1 cellular context compared by ENCODE assay signal in genomic region chr1:39183503-39184353, GRCh38.
TF ChIP-seq lines count a peak whose summit lies in the region.

No MANE protein-coding gene starts in this region.

TF ChIP-seq in HepG2, 621 proteins besides CTCF, POLR2A, EP300 and RAD21 (continued from another document and continues in another):
- no peak for TF ChIP-seq ZNF883 (CRISPR knock-in tag; IDR thresholded peaks at IDR 0.05; ENCODE audit: not compliant biosample characterization)
- TF ChIP-seq ARNT2 (CRISPR knock-in tag; IDR thresholded peaks at IDR 0.05; ENCODE audit: low read depth), result no peak
- TF ChIP-seq FOXP4 (CRISPR knock-in tag; IDR thresholded peaks at IDR 0.05), result no peak
- no peak for TF ChIP-seq MAF1 (CRISPR knock-in tag; IDR thresholded peaks at IDR 0.05; ENCODE audit: borderline replicate concordance)
- TF ChIP-seq THAP11 (CRISPR knock-in tag; IDR thresholded peaks at IDR 0.05), result 0 out of 2 replicates have a peak, but pooled peaks have one; percentile 26
- no peak for TF ChIP-seq ZNF773 (CRISPR knock-in tag; IDR thresholded peaks at IDR 0.05; ENCODE audit: borderline replicate concordance)
- peak; percentile 53 for TF ChIP-seq SALL1 (CRISPR knock-in tag; IDR thresholded peaks at IDR 0.05)
- no peak for TF ChIP-seq ZBTB34 (CRISPR knock-in tag; IDR thresholded peaks at IDR 0.05)
- no peak for TF ChIP-seq ZSCAN12 (CRISPR knock-in tag; IDR thresholded peaks at IDR 0.05)
- no peak for TF ChIP-seq ZHX1 (CRISPR knock-in tag; IDR thresholded peaks at IDR 0.05; ENCODE audit: low read depth)
- TF ChIP-seq AKNA (CRISPR knock-in tag; IDR thresholded peaks at IDR 0.05; ENCODE audit: borderline replicate concordance), result no peak
- TF ChIP-seq IKZF1 (IDR thresholded peaks at IDR 0.05), result no peak
- TF ChIP-seq ATF7-NPFF (CRISPR knock-in tag; IDR thresholded peaks at IDR 0.05; ENCODE audit: low read depth), result no peak
- no peak for TF ChIP-seq ZNF703 (CRISPR knock-in tag; IDR thresholded peaks at IDR 0.05; ENCODE audit: borderline replicate concordance)
- TF ChIP-seq ELF4 (CRISPR knock-in tag; IDR thresholded peaks at IDR 0.05; ENCODE audit: borderline replicate concordance), result no peak
- no peak for TF ChIP-seq SOX6 (IDR thresholded peaks at IDR 0.05)
- TF ChIP-seq SOX6 (CRISPR knock-in tag; IDR thresholded peaks at IDR 0.05), result no peak
- peak; percentile 50; the same call in 1 of the 2 replicates for TF ChIP-seq ZFX (CRISPR knock-in tag; IDR thresholded peaks at IDR 0.05; ENCODE audit: low read depth)
- TF ChIP-seq NFIB (CRISPR knock-in tag; IDR thresholded peaks at IDR 0.05; ENCODE audit: borderline replicate concordance), result no peak
- TF ChIP-seq CEBPB (IDR thresholded peaks at IDR 0.05; ENCODE audit: borderline replicate concordance, low read depth, low read length), result 0 out of 2 replicates have a peak, but pooled peaks have one; percentile 9
- no peak for TF ChIP-seq ATF6 (CRISPR knock-in tag; conservative IDR thresholded peaks at IDR 0.05)
- no peak for TF ChIP-seq FOXP1 (IDR thresholded peaks at IDR 0.05)
- no peak for TF ChIP-seq FOXP1 (CRISPR knock-in tag; IDR thresholded peaks at IDR 0.05)
- no peak for TF ChIP-seq CSRNP2 (CRISPR knock-in tag; conservative IDR thresholded peaks at IDR 0.05; ENCODE audit: low read depth)
- no peak for TF ChIP-seq ZNF644 (CRISPR knock-in tag; IDR thresholded peaks at IDR 0.05; ENCODE audit: low read depth)
- no peak for TF ChIP-seq PRMT3 (CRISPR knock-in tag; IDR thresholded peaks at IDR 0.05; ENCODE audit: borderline replicate concordance, low read depth)
- no peak for TF ChIP-seq KMT2A (CRISPR knock-in tag; IDR thresholded peaks at IDR 0.05)
- TF ChIP-seq MIXL1 (CRISPR knock-in tag; IDR thresholded peaks at IDR 0.05), result no peak
- no peak for TF ChIP-seq CHD4 (IDR thresholded peaks at IDR 0.05; ENCODE audit: borderline replicate concordance, low read length)
- no peak for TF ChIP-seq PATZ1 (CRISPR knock-in tag; IDR thresholded peaks at IDR 0.05)
- no peak for TF ChIP-seq U2AF1 (optimal IDR thresholded peaks at IDR 0.05; ENCODE audit: low read depth, low read length)
- no peak for TF ChIP-seq ZZZ3 (CRISPR knock-in tag; IDR thresholded peaks at IDR 0.05; ENCODE audit: borderline replicate concordance)
- TF ChIP-seq NFE2L2 (IDR thresholded peaks at IDR 0.05; ENCODE audit: low read length), result no peak
- TF ChIP-seq PBX2 (CRISPR knock-in tag; IDR thresholded peaks at IDR 0.05), result 0 out of 2 replicates have a peak, but pooled peaks have one; percentile 23
- TF ChIP-seq AFF4 (CRISPR knock-in tag; IDR thresholded peaks at IDR 0.05), result no peak
- no peak for TF ChIP-seq ZNF207 (IDR thresholded peaks at IDR 0.05; ENCODE audit: borderline replicate concordance)
- no peak for TF ChIP-seq ZNF12 (CRISPR knock-in tag; IDR thresholded peaks at IDR 0.05)
- no peak for TF ChIP-seq THYN1 (CRISPR knock-in tag; IDR thresholded peaks at IDR 0.05; ENCODE audit: borderline replicate concordance, low read depth)
- peak; percentile 56; the same call in 1 of the 2 replicates for TF ChIP-seq GATAD2A (CRISPR knock-in tag; IDR thresholded peaks at IDR 0.05)
- no peak for TF ChIP-seq HIVEP1 (CRISPR knock-in tag; IDR thresholded peaks at IDR 0.05)
